In the genomic region with DNA sequence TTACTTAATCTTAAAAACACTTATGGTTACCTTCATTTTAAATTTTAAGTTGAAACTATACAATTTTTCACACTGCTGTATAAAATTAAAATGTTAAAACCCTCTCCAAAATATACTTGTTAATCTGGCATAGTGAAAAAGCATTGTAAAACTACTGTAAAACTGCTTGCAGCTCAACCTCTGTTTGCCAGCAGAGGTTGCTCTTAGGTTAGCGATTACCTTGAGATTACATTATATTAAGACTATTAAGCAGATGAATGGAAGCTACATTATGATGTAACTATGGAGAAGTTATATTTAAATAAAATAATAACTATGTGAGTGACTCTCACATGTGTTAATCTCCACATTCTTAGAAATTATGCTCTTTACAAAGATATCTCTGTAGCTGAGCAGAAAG, we compare ENCODE assay signal across 11 cellular contexts.
DNase-seq lines count a peak whose midpoint lies in the region; ATAC-seq and TF ChIP-seq lines count a peak whose summit lies in the region.
"Had no signal": no experiment of that assay in that cellular context is flagged by ENCODE, and none has a peak within 500 bp of the region (broad histone marks: within the 10 kb centered on the region; RNA-seq: fewer than 3 reads in every experiment).

No MANE protein-coding gene starts in this region.

- H3K36me3 ChIP-seq in heart right ventricle (no peaks in the 10 kb centered on the region), upper lobe of right lung (no peaks in the 10 kb centered on the region)

- no peak for DNase-seq in heart right ventricle
- DNase-seq in right cardiac atrium, result no peak
- DNase-seq in NCI-H82 (lab: John Stamatoyannopoulos, UW), result peak; percentile 64
- peak; percentile 42 for DNase-seq in epithelial cell of esophagus (ENCODE audit: low read depth)
- no peak for DNase-seq in upper lobe of right lung
- no peak for DNase-seq in HFFc6
- DNase-seq in NCI-H2171 (lab: John Stamatoyannopoulos, UW), result no peak
- DNase-seq in NCI-H345 (lab: John Stamatoyannopoulos, UW), result no peak
- DNase-seq: DMS79 treated with DMSO at 0.1 percent for 48 hours, left cardiac atrium had no signal

- TF ChIP-seq CTCF in heart right ventricle (IDR thresholded peaks at IDR 0.05) (peak in 5 of 9 donors; percentile 9 to 28 (median 23)), epithelial cell of esophagus (IDR thresholded peaks at IDR 0.05; ENCODE audit: insufficient read depth, low read depth, low read length, missing control alignments) (peak; percentile 59), upper lobe of right lung (IDR thresholded peaks at IDR 0.05) (peak; percentile 17), HFFc6 (IDR thresholded peaks at IDR 0.05) (no peak)

- H3K4me1 ChIP-seq in heart right ventricle (no peaks in the 10 kb centered on the region), right cardiac atrium (ENCODE audit: control insufficient read depth, insufficient read depth, low read length) (no peaks in the 10 kb centered on the region), upper lobe of right lung (no peaks in the 10 kb centered on the region)

- no peaks in the 10 kb centered on the region for H3K27me3 ChIP-seq in heart right ventricle
- no peaks in the 10 kb centered on the region for H3K27me3 ChIP-seq in right cardiac atrium (ENCODE audit: control insufficient read depth, insufficient read depth)
- no peaks in the 10 kb centered on the region for H3K27me3 ChIP-seq in upper lobe of right lung

- no peak overlapping the region for H3K4me3 ChIP-seq in heart right ventricle
- H3K4me3 ChIP-seq in right cardiac atrium (ENCODE audit: low read length), result no peak overlapping the region
- H3K4me3 ChIP-seq in epithelial cell of esophagus (ENCODE audit: low read length), result no peak overlapping the region
- no peak overlapping the region for H3K4me3 ChIP-seq in upper lobe of right lung

- ATAC-seq in heart right ventricle, result no peak
- ATAC-seq in right cardiac atrium, result no peak
- ATAC-seq in upper lobe of right lung, result no peak
- ATAC-seq: left cardiac atrium had no signal

- no peaks in the 10 kb centered on the region for H3K9me3 ChIP-seq in heart right ventricle
- no peaks in the 10 kb centered on the region for H3K9me3 ChIP-seq in right cardiac atrium (ENCODE audit: control insufficient read depth, low read length)
- H3K9me3 ChIP-seq in upper lobe of right lung, result no peaks in the 10 kb centered on the region

- H3K4me3 Mint-ChIP-seq in HFFc6, result no peak overlapping the region
- H3K4me3 Mint-ChIP-seq: activated T-helper 1 cell treated with anti-CD3 and anti-CD28 coated beads, Interleukin-12 subunit alpha, Interleukin-12 subunit beta, Interleukin-2, Interleukin-4 antibody, amounts not matched to agents 30 ng/mL and 10 ng/mL and 1 ng/mL, durations not matched to agents 14 hours and 24 hours and 36 hours had no signal

- no peak overlapping the region for H3K27ac ChIP-seq in heart right ventricle
- no peak overlapping the region for H3K27ac ChIP-seq in right cardiac atrium (ENCODE audit: low read length)
- no peak overlapping the region for H3K27ac ChIP-seq in upper lobe of right lung

- peaks cover 4% of the 10 kb centered on the region; the same call in 1 of the 2 replicates for H3K36me3 Mint-ChIP-seq in HFFc6 (ENCODE audit: low read depth)

- no peaks in the 10 kb centered on the region for H3K27me3 Mint-ChIP-seq in HFFc6 (ENCODE audit: insufficient read depth)

- H3K4me1 Mint-ChIP-seq in HFFc6 (ENCODE audit: low read depth), result no peaks in the 10 kb centered on the region

- no peak overlapping the region for H3K27ac Mint-ChIP-seq in HFFc6
- H3K27ac Mint-ChIP-seq: activated T-helper 1 cell treated with anti-CD3 and anti-CD28 coated beads, Interleukin-12 subunit alpha, Interleukin-12 subunit beta, Interleukin-2, Interleukin-4 antibody, amounts not matched to agents 30 ng/mL and 10 ng/mL and 1 ng/mL, durations not matched to agents 14 hours and 24 hours and 36 hours had no signal

- intact Hi-C loops in heart right ventricle (cut with DNase I), result no loop called here
- intact Hi-C loops in right cardiac atrium (cut with DNase I), result no loop called here
- intact Hi-C loops in upper lobe of right lung (cut with DNase I), result no loop called here

- 46 to 59% methylated on average over 1 of the region's 1 CpG for WGBS in heart right ventricle, 2 donors
- WGBS in right cardiac atrium, result 64% methylated on average over 1 of the region's 1 CpG

- peaks cover 22% of the 10 kb centered on the region for H3K9me3 Mint-ChIP-seq in HFFc6
- H3K9me3 Mint-ChIP-seq: activated T-helper 1 cell treated with anti-CD3 and anti-CD28 coated beads, Interleukin-12 subunit alpha, Interleukin-12 subunit beta, Interleukin-2, Interleukin-4 antibody, amounts not matched to agents 30 ng/mL and 10 ng/mL and 1 ng/mL, durations not matched to agents 14 hours and 24 hours and 36 hours had no signal

Comparison
In these comparisons a context has a peak if more than half of its experiments do, and no peak if none do; other contexts are left out.
1. DNase-seq: peak in NCI-H82 (single experiment) and epithelial cell of esophagus (single experiment); none in heart right ventricle (0 of 2), right cardiac atrium (0 of 3), upper lobe of right lung (single experiment), HFFc6 (single experiment), NCI-H2171 (single experiment) and NCI-H345 (single experiment).